Comparison of ENCODE assay signal across 9 cellular contexts in genomic region chr21:46056450-46056903, GRCh38. TPM values are rescaled to one million over a fixed set of nuclear protein-coding genes. Genes with fewer than 3 reads are reported as not detected.
DNase-seq lines count a peak whose midpoint lies in the region; ATAC-seq, FAIRE-seq and TF ChIP-seq lines count a peak whose summit lies in the region.
"Had no signal": no experiment of that assay in that cellular context is flagged by ENCODE, and none has a peak within 500 bp of the region (broad histone marks: within the 10 kb centered on the region; RNA-seq: fewer than 3 reads in every experiment).

No MANE protein-coding gene starts in this region.

- H3K4me1 Mint-ChIP-seq in activated CD8-positive, alpha-beta memory T cell treated with anti-CD3 and anti-CD28 coated beads, Interleukin-2, amount 10 ng/mL, durations not matched to agents 7 days and 5 days: peaks cover 14% of the 10 kb centered on the region
- peaks cover 46% of the 10 kb centered on the region for H3K4me1 Mint-ChIP-seq in nephron progenitor cell

- peaks cover 16% of the 10 kb centered on the region for H3K27me3 Mint-ChIP-seq in activated CD8-positive, alpha-beta memory T cell treated with anti-CD3 and anti-CD28 coated beads, Interleukin-2, amount 10 ng/mL, durations not matched to agents 7 days and 5 days
- H3K27me3 Mint-ChIP-seq in nephron progenitor cell (ENCODE audit: low read depth, poor library complexity): peaks cover 13% of the 10 kb centered on the region

- H3K4me3 ChIP-seq in fibroblast of mammary gland (ENCODE audit: control insufficient read depth, low read depth, low read length): peak overlapping the region; percentile 22

- peaks cover 11% of the 10 kb centered on the region for H3K9me3 Mint-ChIP-seq in activated CD8-positive, alpha-beta memory T cell treated with anti-CD3 and anti-CD28 coated beads, Interleukin-2, amount 10 ng/mL, durations not matched to agents 7 days and 5 days (ENCODE audit: low read depth)
- peaks cover 40% of the 10 kb centered on the region for H3K9me3 Mint-ChIP-seq in nephron progenitor cell

- no peak for FAIRE-seq in urothelium cell line (lab: Jason Lieb, UNC)

- H3K36me3 Mint-ChIP-seq in activated CD8-positive, alpha-beta memory T cell treated with anti-CD3 and anti-CD28 coated beads, Interleukin-2, amount 10 ng/mL, durations not matched to agents 7 days and 5 days: peaks cover 2% of the 10 kb centered on the region
- H3K36me3 Mint-ChIP-seq in nephron progenitor cell (ENCODE audit: low read depth): peaks cover 4% of the 10 kb centered on the region

- DNase-seq in activated CD8-positive, alpha-beta memory T cell treated with anti-CD3 and anti-CD28 coated beads for 24 hours: peak; percentile 74
- no peak for DNase-seq in activated CD8-positive, alpha-beta memory T cell treated with anti-CD3 and anti-CD28 coated beads, Interleukin-2, amount 10 ng/mL, durations not matched to agents 7 days and 5 days
- DNase-seq in fibroblast of mammary gland (ENCODE audit: low read depth) (peak; percentile 97), nephron progenitor cell (no peak), urothelium cell line (ENCODE audit: low spot score) (peak; percentile 35), middle frontal gyrus (ENCODE audit: extremely low spot score, low spot score) (no peak), NCI-H446 treated with DMSO at 0.1 percent for 48 hours (lab: John Stamatoyannopoulos, UW) (no peak)
- DNase-seq: glutamatergic neuron had no signal

- CTCF ChIA-PET in activated CD8-positive, alpha-beta memory T cell treated with anti-CD3 and anti-CD28 coated beads, Interleukin-2, amount 10 ng/mL, durations not matched to agents 7 days and 5 days (lab: Charles Lee): no interaction called here

- H3K4me3 Mint-ChIP-seq in activated CD8-positive, alpha-beta memory T cell treated with anti-CD3 and anti-CD28 coated beads, Interleukin-2, amount 10 ng/mL, durations not matched to agents 7 days and 5 days: no peak overlapping the region
- H3K4me3 Mint-ChIP-seq in nephron progenitor cell: peak overlapping the region; percentile 42

- ATAC-seq in activated CD8-positive, alpha-beta memory T cell treated with anti-CD3 and anti-CD28 coated beads, Interleukin-2, amount 10 ng/mL, durations not matched to agents 7 days and 5 days: no peak
- no peak for ATAC-seq in HG02678 (IDR thresholded peaks at IDR 0.05; ENCODE audit: unreplicated experiment)

- H3K27ac Mint-ChIP-seq in activated CD8-positive, alpha-beta memory T cell treated with anti-CD3 and anti-CD28 coated beads, Interleukin-2, amount 10 ng/mL, durations not matched to agents 7 days and 5 days: no peak overlapping the region
- peak overlapping the region; percentile 68 for H3K27ac Mint-ChIP-seq in nephron progenitor cell

- TF ChIP-seq CTCF in fibroblast of mammary gland (conservative IDR thresholded peaks at IDR 0.05; ENCODE audit: control insufficient read depth, insufficient read depth, low read depth, low read length) (no peak), nephron progenitor cell (IDR thresholded peaks at IDR 0.05) (no peak)

RNA-seq across cellular contexts. Expression of gene COL6A2, which starts 41.4 kb away (rescaled TPM):
- total RNA-seq in activated CD8-positive, alpha-beta memory T cell treated with anti-CD3 and anti-CD28 coated beads, Interleukin-2, amount 10 ng/mL, durations not matched to agents 7 days and 5 days: 10 to 100 TPM in 1 of 2 experiments, 1 to 10 TPM in 1; 5.0 to 17.9 TPM

Comparison
In these comparisons a context has a peak if more than half of its experiments do, and no peak if none do; other contexts are left out.
1. DNase-seq: peak in activated CD8-positive, alpha-beta memory T cell treated with anti-CD3 and anti-CD28 coated beads for 24 hours (single experiment), fibroblast of mammary gland (single experiment) and urothelium cell line (single experiment); none in activated CD8-positive, alpha-beta memory T cell treated with anti-CD3 and anti-CD28 coated beads, Interleukin-2, amount 10 ng/mL, durations not matched to agents 7 days and 5 days (single experiment), nephron progenitor cell (single experiment), middle frontal gyrus (single experiment) and NCI-H446 treated with DMSO at 0.1 percent for 48 hours (single experiment).